ENCODE assay signal across 1 cellular context in genomic region chr20:32482251-32483220, GRCh38.
TF ChIP-seq lines count a peak whose summit lies in the region.

No MANE protein-coding gene starts in this region.

TF ChIP-seq in HepG2, 621 proteins besides CTCF, POLR2A, EP300 and RAD21 (continued from another document and continues in another):
- TF ChIP-seq, protein P1, sequence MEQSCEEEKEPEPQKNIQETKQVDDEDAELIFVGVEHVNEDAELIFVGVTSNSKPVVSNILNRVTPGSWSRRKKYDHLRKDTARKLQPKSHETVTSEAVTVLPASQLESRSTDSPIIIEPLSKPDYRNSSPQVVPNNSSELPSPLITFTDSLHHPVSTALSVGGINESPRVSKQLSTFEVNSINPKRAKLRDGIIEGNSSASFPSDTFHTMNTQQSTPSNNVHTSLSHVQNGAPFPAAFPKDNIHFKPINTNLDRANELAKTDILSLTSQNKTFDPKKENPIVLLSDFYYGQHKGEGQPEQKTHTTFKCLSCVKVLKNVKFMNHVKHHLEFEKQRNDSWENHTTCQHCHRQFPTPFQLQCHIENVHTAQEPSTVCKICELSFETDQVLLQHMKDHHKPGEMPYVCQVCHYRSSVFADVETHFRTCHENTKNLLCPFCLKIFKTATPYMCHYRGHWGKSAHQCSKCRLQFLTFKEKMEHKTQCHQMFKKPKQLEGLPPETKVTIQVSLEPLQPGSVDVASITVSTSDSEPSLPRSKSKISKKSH (CRISPR knock-in tag; IDR thresholded peaks at IDR 0.05; ENCODE audit: borderline replicate concordance): peak; percentile 78; the same call in 1 of the 2 replicates
- TF ChIP-seq ERF (CRISPR knock-in tag; IDR thresholded peaks at IDR 0.05) (peak; percentile 44), ARNT2 (CRISPR knock-in tag; IDR thresholded peaks at IDR 0.05; ENCODE audit: low read depth) (peak; percentile 92), PHB2 (IDR thresholded peaks at IDR 0.05; ENCODE audit: partially characterized antibody) (no peak), ZNF263 (CRISPR knock-in tag; IDR thresholded peaks at IDR 0.05) (peak; percentile 70), FOXP1 (IDR thresholded peaks at IDR 0.05) (no peak), FOXP1 (CRISPR knock-in tag; IDR thresholded peaks at IDR 0.05) (no peak), RORA (CRISPR knock-in tag; IDR thresholded peaks at IDR 0.05) (no peak), SPEN (CRISPR knock-in tag; IDR thresholded peaks at IDR 0.05; ENCODE audit: low read depth) (peak; percentile 75), TBX2 (CRISPR knock-in tag; IDR thresholded peaks at IDR 0.05; ENCODE audit: borderline replicate concordance) (peak; percentile 69), NFYC (CRISPR knock-in tag; IDR thresholded peaks at IDR 0.05) (peak; percentile 9; the same call in 1 of the 2 replicates), DMTF1 (CRISPR knock-in tag; IDR thresholded peaks at IDR 0.05) (no peak), ZNF207 (IDR thresholded peaks at IDR 0.05; ENCODE audit: borderline replicate concordance) (no peak), ONECUT2 (CRISPR knock-in tag; IDR thresholded peaks at IDR 0.05) (no peak), ZNF354B (CRISPR knock-in tag; IDR thresholded peaks at IDR 0.05) (0 out of 2 replicates have a peak, but pooled peaks have one; percentile 48), HNRNPLL (IDR thresholded peaks at IDR 0.05; ENCODE audit: low read depth, low read length, poor library complexity, severe bottlenecking) (peak; percentile 61), HOXA5 (CRISPR knock-in tag; IDR thresholded peaks at IDR 0.05) (peak; percentile 63; the same call in 1 of the 2 replicates), NPAS2 (CRISPR knock-in tag; IDR thresholded peaks at IDR 0.05; ENCODE audit: borderline replicate concordance) (no peak), ASH2L (IDR thresholded peaks at IDR 0.05; ENCODE audit: insufficient read length, low read depth, low read length) (peak; percentile 83), MED8 (CRISPR knock-in tag; IDR thresholded peaks at IDR 0.05; ENCODE audit: insufficient replicate concordance) (no peak), ARID4A (CRISPR knock-in tag; IDR thresholded peaks at IDR 0.05; ENCODE audit: borderline replicate concordance) (peak; percentile 88), ZFP37 (CRISPR knock-in tag; IDR thresholded peaks at IDR 0.05; ENCODE audit: borderline replicate concordance) (no peak), HOXA9 (CRISPR knock-in tag; IDR thresholded peaks at IDR 0.05; ENCODE audit: borderline replicate concordance) (peak; percentile 80; the same call in 1 of the 2 replicates), SIX1 (CRISPR knock-in tag; IDR thresholded peaks at IDR 0.05; ENCODE audit: borderline replicate concordance) (no peak), ZNF713 (CRISPR knock-in tag; IDR thresholded peaks at IDR 0.05) (no peak; the same call in 1 of the 2 replicates), GRHL1 (CRISPR knock-in tag; conservative IDR thresholded peaks at IDR 0.05) (no peak), ZNF781 (CRISPR knock-in tag; IDR thresholded peaks at IDR 0.05; ENCODE audit: borderline replicate concordance, not compliant biosample characterization) (no peak), ARHGAP35 (CRISPR knock-in tag; IDR thresholded peaks at IDR 0.05; ENCODE audit: borderline replicate concordance) (no peak; the same call in 1 of the 2 replicates), SKIL (CRISPR knock-in tag; IDR thresholded peaks at IDR 0.05; ENCODE audit: borderline replicate concordance) (peak; percentile 59; the same call in 1 of the 2 replicates), UBTF (CRISPR knock-in tag; IDR thresholded peaks at IDR 0.05) (peak; percentile 91), SCMH1 (CRISPR knock-in tag; IDR thresholded peaks at IDR 0.05; ENCODE audit: borderline replicate concordance) (no peak), IRF9 (CRISPR knock-in tag; IDR thresholded peaks at IDR 0.05; ENCODE audit: borderline replicate concordance) (peak; percentile 78; the same call in 1 of the 2 replicates), HDAC2 (CRISPR knock-in tag; IDR thresholded peaks at IDR 0.05) (peak; percentile 76), DRAP1 (CRISPR knock-in tag; IDR thresholded peaks at IDR 0.05) (no peak), KLF9 (CRISPR knock-in tag; IDR thresholded peaks at IDR 0.05; ENCODE audit: low read depth) (no peak)
- TF ChIP-seq, protein P2, sequence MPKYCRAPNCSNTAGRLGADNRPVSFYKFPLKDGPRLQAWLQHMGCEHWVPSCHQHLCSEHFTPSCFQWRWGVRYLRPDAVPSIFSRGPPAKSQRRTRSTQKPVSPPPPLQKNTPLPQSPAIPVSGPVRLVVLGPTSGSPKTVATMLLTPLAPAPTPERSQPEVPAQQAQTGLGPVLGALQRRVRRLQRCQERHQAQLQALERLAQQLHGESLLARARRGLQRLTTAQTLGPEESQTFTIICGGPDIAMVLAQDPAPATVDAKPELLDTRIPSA (CRISPR knock-in tag; IDR thresholded peaks at IDR 0.05; ENCODE audit: borderline replicate concordance): no peak
- TF ChIP-seq, protein P3, sequence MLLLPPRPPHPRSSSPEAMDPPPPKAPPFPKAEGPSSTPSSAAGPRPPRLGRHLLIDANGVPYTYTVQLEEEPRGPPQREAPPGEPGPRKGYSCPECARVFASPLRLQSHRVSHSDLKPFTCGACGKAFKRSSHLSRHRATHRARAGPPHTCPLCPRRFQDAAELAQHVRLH (CRISPR knock-in tag; IDR thresholded peaks at IDR 0.05; ENCODE audit: borderline replicate concordance, low read depth): peak; percentile 73; the same call in 1 of the 2 replicates
- TF ChIP-seq, protein P4, sequence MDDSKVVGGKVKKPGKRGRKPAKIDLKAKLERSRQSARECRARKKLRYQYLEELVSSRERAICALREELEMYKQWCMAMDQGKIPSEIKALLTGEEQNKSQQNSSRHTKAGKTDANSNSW (CRISPR knock-in tag; IDR thresholded peaks at IDR 0.05; ENCODE audit: borderline replicate concordance): no peak
- TF ChIP-seq, protein P5, sequence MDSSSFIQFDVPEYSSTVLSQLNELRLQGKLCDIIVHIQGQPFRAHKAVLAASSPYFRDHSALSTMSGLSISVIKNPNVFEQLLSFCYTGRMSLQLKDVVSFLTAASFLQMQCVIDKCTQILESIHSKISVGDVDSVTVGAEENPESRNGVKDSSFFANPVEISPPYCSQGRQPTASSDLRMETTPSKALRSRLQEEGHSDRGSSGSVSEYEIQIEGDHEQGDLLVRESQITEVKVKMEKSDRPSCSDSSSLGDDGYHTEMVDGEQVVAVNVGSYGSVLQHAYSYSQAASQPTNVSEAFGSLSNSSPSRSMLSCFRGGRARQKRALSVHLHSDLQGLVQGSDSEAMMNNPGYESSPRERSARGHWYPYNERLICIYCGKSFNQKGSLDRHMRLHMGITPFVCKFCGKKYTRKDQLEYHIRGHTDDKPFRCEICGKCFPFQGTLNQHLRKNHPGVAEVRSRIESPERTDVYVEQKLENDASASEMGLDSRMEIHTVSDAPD (CRISPR knock-in tag; IDR thresholded peaks at IDR 0.05): peak; percentile 55; the same call in 1 of the 2 replicates
